ENCODE assay signal across 1 cellular context in the genomic region with DNA sequence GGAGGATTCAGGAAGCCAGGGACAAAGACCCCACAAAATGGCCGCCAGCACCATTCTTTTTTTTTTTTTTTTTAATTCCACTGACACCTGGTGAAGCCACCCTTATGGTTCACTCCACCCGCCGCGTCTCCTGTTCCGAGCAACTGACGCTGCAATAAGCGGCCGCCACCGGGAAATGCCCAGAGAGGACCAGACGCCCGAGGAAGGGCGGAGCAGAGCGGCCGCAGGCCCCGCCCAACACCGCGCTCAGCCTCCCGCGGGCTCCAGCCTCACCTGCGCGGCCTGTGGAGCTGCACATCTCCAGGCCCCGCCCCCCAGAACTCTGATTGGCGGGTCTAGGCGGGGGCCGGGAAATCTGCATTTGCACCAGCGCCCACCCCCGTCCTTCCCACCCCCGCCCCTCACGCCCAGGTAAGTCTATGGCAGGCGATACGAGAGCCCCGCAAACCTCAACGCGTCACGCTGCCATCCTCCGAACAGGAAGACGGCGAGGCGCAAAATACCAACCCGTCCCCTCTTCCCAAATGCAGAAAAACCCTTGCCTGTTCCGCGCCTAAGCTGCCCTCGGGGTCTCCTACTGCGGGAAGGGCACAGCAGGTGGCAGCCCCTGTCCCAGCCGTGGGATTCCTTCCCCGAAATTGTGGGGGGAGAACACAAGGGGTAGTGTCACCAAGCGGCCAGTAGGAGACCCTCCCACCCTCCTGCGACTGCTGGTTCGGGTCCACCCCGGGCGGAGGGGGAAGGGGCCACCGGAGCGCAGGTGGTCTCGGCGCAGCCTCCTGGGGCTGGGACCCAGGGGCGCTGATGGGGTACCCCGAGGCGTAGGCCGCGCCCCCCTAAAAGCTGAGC.
A peak's percentile ranks its signal among the peaks of the same experiment; 100 is the strongest.
TF ChIP-seq lines count a peak whose summit lies in the region.

No MANE protein-coding gene starts in this region.

TF ChIP-seq in HepG2, 621 proteins besides CTCF, POLR2A, EP300 and RAD21 (continued from another document and continues in another):
- TF ChIP-seq, protein P1, sequence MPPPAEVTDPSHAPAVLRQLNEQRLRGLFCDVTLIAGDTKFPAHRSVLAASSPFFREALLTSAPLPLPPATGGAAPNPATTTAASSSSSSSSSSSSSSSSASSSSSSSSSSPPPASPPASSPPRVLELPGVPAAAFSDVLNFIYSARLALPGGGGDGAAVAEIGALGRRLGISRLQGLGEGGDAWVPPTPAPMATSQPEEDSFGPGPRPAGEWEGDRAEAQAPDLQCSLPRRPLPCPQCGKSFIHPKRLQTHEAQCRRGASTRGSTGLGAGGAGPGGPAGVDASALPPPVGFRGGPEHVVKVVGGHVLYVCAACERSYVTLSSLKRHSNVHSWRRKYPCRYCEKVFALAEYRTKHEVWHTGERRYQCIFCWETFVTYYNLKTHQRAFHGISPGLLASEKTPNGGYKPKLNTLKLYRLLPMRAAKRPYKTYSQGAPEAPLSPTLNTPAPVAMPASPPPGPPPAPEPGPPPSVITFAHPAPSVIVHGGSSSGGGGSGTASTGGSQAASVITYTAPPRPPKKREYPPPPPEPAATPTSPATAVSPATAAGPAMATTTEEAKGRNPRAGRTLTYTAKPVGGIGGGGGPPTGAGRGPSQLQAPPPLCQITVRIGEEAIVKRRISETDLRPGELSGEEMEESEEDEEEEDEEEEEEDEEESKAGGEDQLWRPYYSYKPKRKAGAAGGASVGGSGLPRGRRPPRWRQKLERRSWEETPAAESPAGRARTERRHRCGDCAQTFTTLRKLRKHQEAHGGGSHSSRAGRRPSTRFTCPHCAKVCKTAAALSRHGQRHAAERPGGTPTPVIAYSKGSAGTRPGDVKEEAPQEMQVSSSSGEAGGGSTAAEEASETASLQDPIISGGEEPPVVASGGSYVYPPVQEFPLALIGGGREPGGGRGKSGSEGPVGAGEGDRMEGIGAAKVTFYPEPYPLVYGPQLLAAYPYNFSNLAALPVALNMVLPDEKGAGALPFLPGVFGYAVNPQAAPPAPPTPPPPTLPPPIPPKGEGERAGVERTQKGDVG (CRISPR knock-in tag; IDR thresholded peaks at IDR 0.05; ENCODE audit: borderline replicate concordance), result peak; percentile 61; the same call in 1 of the 2 replicates
- TF ChIP-seq KDM2A (CRISPR knock-in tag; IDR thresholded peaks at IDR 0.05; ENCODE audit: borderline replicate concordance, low read depth) (peak; percentile 52; the same call in 1 of the 2 replicates), NCOA1 (CRISPR knock-in tag; IDR thresholded peaks at IDR 0.05) (peak; percentile 54; the same call in 1 of the 2 replicates), MED1 (CRISPR knock-in tag; IDR thresholded peaks at IDR 0.05) (peak; percentile 56), E2F5 (CRISPR knock-in tag; conservative IDR thresholded peaks at IDR 0.05) (no peak; the same call in 1 of the 2 replicates), ADNP (CRISPR knock-in tag; IDR thresholded peaks at IDR 0.05) (0 out of 2 replicates have a peak, but pooled peaks have one; percentile 13), ZNF607 (CRISPR knock-in tag; IDR thresholded peaks at IDR 0.05; ENCODE audit: borderline replicate concordance) (peak; percentile 45; the same call in 1 of the 2 replicates), IRF9 (CRISPR knock-in tag; IDR thresholded peaks at IDR 0.05; ENCODE audit: borderline replicate concordance) (no peak), ZBTB8A (CRISPR knock-in tag; IDR thresholded peaks at IDR 0.05; ENCODE audit: borderline replicate concordance, low read depth) (peak; percentile 99), ZNF276 (CRISPR knock-in tag; IDR thresholded peaks at IDR 0.05; ENCODE audit: low read depth) (0 out of 2 replicates have a peak, but pooled peaks have one; percentile 10), ZNF772 (CRISPR knock-in tag; IDR thresholded peaks at IDR 0.05) (0 out of 2 replicates have a peak, but pooled peaks have one; percentile 16), HNRNPK (IDR thresholded peaks at IDR 0.05; ENCODE audit: low read depth, low read length, poor library complexity, severe bottlenecking) (peak; percentile 69), ZNF235 (CRISPR knock-in tag; IDR thresholded peaks at IDR 0.05; ENCODE audit: borderline replicate concordance) (no peak), ATF7-NPFF (CRISPR knock-in tag; IDR thresholded peaks at IDR 0.05; ENCODE audit: low read depth) (peak; percentile 69), ZNF652 (CRISPR knock-in tag; IDR thresholded peaks at IDR 0.05; ENCODE audit: borderline replicate concordance, low read depth) (no peak), ZNF33B (CRISPR knock-in tag; IDR thresholded peaks at IDR 0.05) (no peak; the same call in 1 of the 2 replicates), CC2D1A (CRISPR knock-in tag; IDR thresholded peaks at IDR 0.05) (no peak), NFE2 (CRISPR knock-in tag; IDR thresholded peaks at IDR 0.05) (0 out of 2 replicates have a peak, but pooled peaks have one; percentile 21), RBM39 (IDR thresholded peaks at IDR 0.05; ENCODE audit: low read depth, low read length, poor library complexity, severe bottlenecking) (peak; percentile 68), ZNF850 (CRISPR knock-in tag; conservative IDR thresholded peaks at IDR 0.05) (no peak; the same call in 1 of the 2 replicates), SOX6 (IDR thresholded peaks at IDR 0.05) (no peak), SOX6 (CRISPR knock-in tag; IDR thresholded peaks at IDR 0.05) (0 out of 2 replicates have a peak, but pooled peaks have one; percentile 40), ARHGAP35 (CRISPR knock-in tag; IDR thresholded peaks at IDR 0.05; ENCODE audit: borderline replicate concordance) (0 out of 2 replicates have a peak, but pooled peaks have one; percentile 55), ZNF263 (CRISPR knock-in tag; IDR thresholded peaks at IDR 0.05) (peak; percentile 43; the same call in 1 of the 2 replicates), ZSCAN31 (CRISPR knock-in tag; IDR thresholded peaks at IDR 0.05; ENCODE audit: low read depth) (peak; percentile 46; the same call in 1 of the 2 replicates), ZSCAN20 (CRISPR knock-in tag; IDR thresholded peaks at IDR 0.05; ENCODE audit: borderline replicate concordance) (peak; percentile 76; the same call in 1 of the 2 replicates), ZNF333 (CRISPR knock-in tag; IDR thresholded peaks at IDR 0.05; ENCODE audit: borderline replicate concordance) (no peak), FUBP1 (CRISPR knock-in tag; IDR thresholded peaks at IDR 0.05; ENCODE audit: borderline replicate concordance) (peak; percentile 45; the same call in 1 of the 2 replicates), GPN1 (CRISPR knock-in tag; IDR thresholded peaks at IDR 0.05; ENCODE audit: borderline replicate concordance) (no peak), SMYD3 (CRISPR knock-in tag; IDR thresholded peaks at IDR 0.05) (no peak), ZBTB21 (CRISPR knock-in tag; IDR thresholded peaks at IDR 0.05) (0 out of 2 replicates have a peak, but pooled peaks have one; percentile 41), NR2F2 (IDR thresholded peaks at IDR 0.05; ENCODE audit: borderline replicate concordance, low read depth) (peak; percentile 15; the same call in 1 of the 2 replicates), ZBTB14 (CRISPR knock-in tag; IDR thresholded peaks at IDR 0.05) (no peak), YEATS2 (CRISPR knock-in tag; IDR thresholded peaks at IDR 0.05; ENCODE audit: borderline replicate concordance) (peak; percentile 51; the same call in 1 of the 2 replicates)
- TF ChIP-seq, protein P2, sequence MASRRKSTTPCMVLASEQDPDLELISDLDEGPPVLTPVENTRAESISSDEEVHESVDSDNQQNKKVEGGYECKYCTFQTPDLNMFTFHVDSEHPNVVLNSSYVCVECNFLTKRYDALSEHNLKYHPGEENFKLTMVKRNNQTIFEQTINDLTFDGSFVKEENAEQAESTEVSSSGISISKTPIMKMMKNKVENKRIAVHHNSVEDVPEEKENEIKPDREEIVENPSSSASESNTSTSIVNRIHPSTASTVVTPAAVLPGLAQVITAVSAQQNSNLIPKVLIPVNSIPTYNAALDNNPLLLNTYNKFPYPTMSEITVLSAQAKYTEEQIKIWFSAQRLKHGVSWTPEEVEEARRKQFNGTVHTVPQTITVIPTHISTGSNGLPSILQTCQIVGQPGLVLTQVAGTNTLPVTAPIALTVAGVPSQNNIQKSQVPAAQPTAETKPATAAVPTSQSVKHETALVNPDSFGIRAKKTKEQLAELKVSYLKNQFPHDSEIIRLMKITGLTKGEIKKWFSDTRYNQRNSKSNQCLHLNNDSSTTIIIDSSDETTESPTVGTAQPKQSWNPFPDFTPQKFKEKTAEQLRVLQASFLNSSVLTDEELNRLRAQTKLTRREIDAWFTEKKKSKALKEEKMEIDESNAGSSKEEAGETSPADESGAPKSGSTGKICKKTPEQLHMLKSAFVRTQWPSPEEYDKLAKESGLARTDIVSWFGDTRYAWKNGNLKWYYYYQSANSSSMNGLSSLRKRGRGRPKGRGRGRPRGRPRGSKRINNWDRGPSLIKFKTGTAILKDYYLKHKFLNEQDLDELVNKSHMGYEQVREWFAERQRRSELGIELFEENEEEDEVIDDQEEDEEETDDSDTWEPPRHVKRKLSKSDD (CRISPR knock-in tag; IDR thresholded peaks at IDR 0.05; ENCODE audit: low read depth), result 0 out of 2 replicates have a peak, but pooled peaks have one; percentile 31
- TF ChIP-seq, protein P3, sequence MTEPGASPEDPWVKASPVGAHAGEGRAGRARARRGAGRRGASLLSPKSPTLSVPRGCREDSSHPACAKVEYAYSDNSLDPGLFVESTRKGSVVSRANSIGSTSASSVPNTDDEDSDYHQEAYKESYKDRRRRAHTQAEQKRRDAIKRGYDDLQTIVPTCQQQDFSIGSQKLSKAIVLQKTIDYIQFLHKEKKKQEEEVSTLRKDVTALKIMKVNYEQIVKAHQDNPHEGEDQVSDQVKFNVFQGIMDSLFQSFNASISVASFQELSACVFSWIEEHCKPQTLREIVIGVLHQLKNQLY (CRISPR knock-in tag; IDR thresholded peaks at IDR 0.05), result 0 out of 2 replicates have a peak, but pooled peaks have one; percentile 39
- TF ChIP-seq, protein P4, sequence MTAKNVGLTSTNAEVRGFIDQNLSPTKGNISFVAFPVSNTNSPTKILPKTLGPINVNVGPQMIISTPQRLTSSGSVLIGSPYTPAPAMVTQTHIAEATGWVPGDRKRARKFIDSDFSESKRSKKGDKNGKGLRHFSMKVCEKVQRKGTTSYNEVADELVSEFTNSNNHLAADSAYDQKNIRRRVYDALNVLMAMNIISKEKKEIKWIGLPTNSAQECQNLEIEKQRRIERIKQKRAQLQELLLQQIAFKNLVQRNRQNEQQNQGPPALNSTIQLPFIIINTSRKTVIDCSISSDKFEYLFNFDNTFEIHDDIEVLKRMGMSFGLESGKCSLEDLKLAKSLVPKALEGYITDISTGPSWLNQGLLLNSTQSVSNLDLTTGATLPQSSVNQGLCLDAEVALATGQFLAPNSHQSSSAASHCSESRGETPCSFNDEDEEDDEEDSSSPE (CRISPR knock-in tag; IDR thresholded peaks at IDR 0.05), result peak; percentile 38; the same call in 1 of the 2 replicates
- TF ChIP-seq, protein P5, sequence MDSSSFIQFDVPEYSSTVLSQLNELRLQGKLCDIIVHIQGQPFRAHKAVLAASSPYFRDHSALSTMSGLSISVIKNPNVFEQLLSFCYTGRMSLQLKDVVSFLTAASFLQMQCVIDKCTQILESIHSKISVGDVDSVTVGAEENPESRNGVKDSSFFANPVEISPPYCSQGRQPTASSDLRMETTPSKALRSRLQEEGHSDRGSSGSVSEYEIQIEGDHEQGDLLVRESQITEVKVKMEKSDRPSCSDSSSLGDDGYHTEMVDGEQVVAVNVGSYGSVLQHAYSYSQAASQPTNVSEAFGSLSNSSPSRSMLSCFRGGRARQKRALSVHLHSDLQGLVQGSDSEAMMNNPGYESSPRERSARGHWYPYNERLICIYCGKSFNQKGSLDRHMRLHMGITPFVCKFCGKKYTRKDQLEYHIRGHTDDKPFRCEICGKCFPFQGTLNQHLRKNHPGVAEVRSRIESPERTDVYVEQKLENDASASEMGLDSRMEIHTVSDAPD (CRISPR knock-in tag; IDR thresholded peaks at IDR 0.05), result no peak
